29 cellular contexts compared by ENCODE assay signal in the genomic region with DNA sequence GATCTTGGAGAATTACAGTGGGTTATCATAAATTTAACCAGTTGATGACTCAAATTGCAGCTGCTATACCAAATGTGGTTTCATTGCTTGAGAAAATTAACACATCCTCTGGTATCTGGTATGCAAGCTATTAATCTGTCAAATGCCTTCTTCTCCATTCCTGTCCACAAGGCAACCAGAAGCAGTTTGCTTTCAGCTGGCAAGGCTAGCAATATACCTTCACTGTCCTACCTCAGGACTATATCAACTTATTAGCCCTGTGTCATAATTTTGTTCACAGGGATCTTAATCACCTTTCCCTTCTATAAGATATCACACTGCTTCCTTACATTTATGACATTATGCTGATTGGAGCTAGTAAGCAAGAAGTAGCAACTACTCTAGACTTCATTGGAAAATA.
"Had no signal": no experiment of that assay in that cellular context is flagged by ENCODE, and none has a peak within 500 bp of the region (broad histone marks: within the 10 kb centered on the region; RNA-seq: fewer than 3 reads in every experiment).

No MANE protein-coding gene starts in this region.

- H3K4me1 ChIP-seq: adrenal gland, ascending aorta, body of pancreas, breast epithelium had no signal

- H3K27me3 ChIP-seq: ascending aorta, body of pancreas, brain microvascular endothelial cell, cardiac muscle cell had no signal

- H3K9me3 ChIP-seq: adrenal gland, ascending aorta, body of pancreas had no signal

- H3K4me3 ChIP-seq: adrenal gland, ascending aorta, body of pancreas, breast epithelium, cardiac muscle cell had no signal

- H3K27ac ChIP-seq: adrenal gland, ascending aorta, body of pancreas, brain microvascular endothelial cell, breast epithelium, cardiac muscle cell had no signal

- H3K36me3 ChIP-seq: adrenal gland, ascending aorta, brain microvascular endothelial cell, breast epithelium, cardiac muscle cell had no signal

- DNase-seq: activated effector memory CD4-positive, alpha-beta T cell treated with anti-CD3 and anti-CD28 coated beads, Interleukin-2, amount 50 U/mL, for 16 hours; activated effector memory CD4-positive, alpha-beta T cell treated with Interleukin-2 at 50 U/mL for 16 hours; activated gamma-delta T cell; activated gamma-delta T cell treated with Interleukin-2 at 50 U/mL for 16 hours; activated naive CD4-positive, alpha-beta T cell; activated naive CD4-positive, alpha-beta T cell treated with anti-CD3 and anti-CD28 coated beads for 36 hours; activated naive CD4-positive, alpha-beta T cell treated with anti-CD3 and anti-CD28 coated beads, Interleukin-2, amount 10 ng/mL, durations not matched to agents 7 days and 5 days; activated naive CD4-positive, alpha-beta T cell treated with anti-CD3 and anti-CD28 coated beads, Interleukin-2, amount 50 U/mL, for 16 hours; activated naive CD4-positive, alpha-beta T cell treated with Interleukin-2 at 50 U/mL for 16 hours; activated naive CD8-positive, alpha-beta T cell treated with anti-CD3 and anti-CD28 coated beads for 36 hours; activated naive CD8-positive, alpha-beta T cell treated with anti-CD3 and anti-CD28 coated beads, Interleukin-2, amount 10 ng/mL, durations not matched to agents 7 days and 5 days; activated naive CD8-positive, alpha-beta T cell treated with anti-CD3 and anti-CD28 coated beads, Interleukin-2, amount 50 U/mL, for 24 hours; activated T-cell treated with anti-CD3 and anti-CD28 coated beads, Interleukin-2, amount 50 U/mL, for 24 hours; activated T-cell treated with anti-CD3 and anti-CD28 coated beads, Interleukin-2, amount 50 U/mL, for 4 hours; activated T-cell treated with anti-CD3 and anti-CD28 coated beads, Interleukin-2, amount 50 U/mL, for 48 hours; activated T-cell treated with anti-CD3 and anti-CD28 coated beads, Interleukin-2, amount 50 U/mL, for 72 hours; adrenal gland; amniotic stem cell; amygdala; anterior cingulate cortex; aorta; body of pancreas; brain microvascular endothelial cell; caudate nucleus; central memory CD4-positive, alpha-beta T cell; cerebellar nuclear complex had no signal
